13 cellular contexts compared by ENCODE assay signal in genomic region chr11:89405629-89406028, GRCh38.
DNase-seq lines count a peak whose midpoint lies in the region; ATAC-seq, FAIRE-seq and TF ChIP-seq lines count a peak whose summit lies in the region.
"Had no signal": no experiment of that assay in that cellular context is flagged by ENCODE, and none has a peak within 500 bp of the region (broad histone marks: within the 10 kb centered on the region; RNA-seq: fewer than 3 reads in every experiment).

No MANE protein-coding gene starts in this region.

- CTCF ChIA-PET in endothelial cell of umbilical vein (lab: Charles Lee), result interaction anchor here (0.7 to 1.9 kb wide), 6 partner anchors 8 to 220 kb away, joined by 3 to 6 read pairs (median 4); no protein-coding TSS in a partner anchor
- CTCF ChIA-PET in activated naive CD4-positive, alpha-beta T cell treated with anti-CD3 and anti-CD28 coated beads, Interleukin-2, amount 10 ng/mL, durations not matched to agents 7 days and 5 days (lab: Charles Lee), result no interaction called here

- no peaks in the 10 kb centered on the region for H4K20me1 ChIP-seq in endothelial cell of umbilical vein (replicated peaks; ENCODE audit: control insufficient read depth, extremely low read depth, insufficient read depth, low read length)

- no peak overlapping the region for H3K4me2 ChIP-seq in endothelial cell of umbilical vein (ENCODE audit: insufficient read depth, low read length)

- no peaks in the 10 kb centered on the region for H3K27me3 Mint-ChIP-seq in activated naive CD4-positive, alpha-beta T cell treated with anti-CD3 and anti-CD28 coated beads, Interleukin-2, amount 10 ng/mL, durations not matched to agents 7 days and 5 days

- no peak overlapping the region for H3K27ac Mint-ChIP-seq in activated naive CD4-positive, alpha-beta T cell treated with anti-CD3 and anti-CD28 coated beads, Interleukin-2, amount 10 ng/mL, durations not matched to agents 7 days and 5 days

- no peaks in the 10 kb centered on the region for H3K9me3 Mint-ChIP-seq in activated naive CD4-positive, alpha-beta T cell treated with anti-CD3 and anti-CD28 coated beads, Interleukin-2, amount 10 ng/mL, durations not matched to agents 7 days and 5 days

- no peaks in the 10 kb centered on the region for H3K36me3 ChIP-seq in endothelial cell of umbilical vein (ENCODE audit: control insufficient read depth in 2 of 2, extremely low read depth in 1 of 2, insufficient read depth in 2 of 2, low read length in 2 of 2)
- H3K36me3 ChIP-seq in prostate gland, result no peaks in the 10 kb centered on the region
- H3K36me3 ChIP-seq: Peyer's patch had no signal

- FAIRE-seq in endothelial cell of umbilical vein (lab: Jason Lieb, UNC), result no peak
- FAIRE-seq: A204.1 had no signal

- H3K27ac ChIP-seq in endothelial cell of umbilical vein (ENCODE audit: insufficient read depth, low read depth, low read length) (no peak overlapping the region), prostate gland (no peak overlapping the region)
- H3K27ac ChIP-seq: Peyer's patch had no signal

- BruUV-seq in endothelial cell of umbilical vein (replicated peaks; lab: Mats Ljungman, UMichigan), result no TSS peak

- no peak overlapping the region for H2AFZ ChIP-seq in endothelial cell of umbilical vein (ENCODE audit: low read depth, low read length)

- no peaks in the 10 kb centered on the region for H3K27me3 ChIP-seq in endothelial cell of umbilical vein (ENCODE audit: control insufficient read depth in 2 of 2, insufficient read depth in 2 of 2, low read length in 2 of 2)
- no peaks in the 10 kb centered on the region for H3K27me3 ChIP-seq in prostate gland (replicated peaks; ENCODE audit: insufficient read depth)
- H3K27me3 ChIP-seq: Peyer's patch had no signal

- intact Hi-C loops in endothelial cell of umbilical vein (cut with micrococcal nuclease), result loop anchor here (1.0 to 10.0 kb wide), 2 partner anchors 72 to 311 kb away; no protein-coding TSS in a partner anchor
- intact Hi-C loops in prostate gland (cut with DNase I), result no loop called here

- dilution Hi-C loops in endothelial cell of umbilical vein (cut with MboI; ENCODE audit: extremely low pct_ligation_motif_present, low sequenced_read_pairs), result no loop called here

- DNase-seq in NCI-H510A treated with DMSO at 0.1 percent for 48 hours (lab: John Stamatoyannopoulos, UW) (peak; percentile 4), NCI-H510A (lab: John Stamatoyannopoulos, UW) (no peak), NCI-H82 (lab: John Stamatoyannopoulos, UW) (peak; percentile 40), endothelial cell of umbilical vein (ENCODE audit: low read depth, low spot score) (peak; percentile 59), renal cortical epithelial cell (ENCODE audit: low read depth) (peak; percentile 44), prostate gland (ENCODE audit: low spot score) (no peak)
- DNase-seq in activated naive CD4-positive, alpha-beta T cell treated with anti-CD3 and anti-CD28 coated beads, Interleukin-2, amount 10 ng/mL, durations not matched to agents 7 days and 5 days, result no peak
- DNase-seq: activated CD4-positive, alpha-beta T cell treated with anti-CD3 and anti-CD28 coated beads, Interleukin-2, amount 50 U/mL, for 4 hours; amygdala; foreskin melanocyte; Peyer's patch had no signal

- H3K9me3 ChIP-seq in endothelial cell of umbilical vein (replicated peaks; ENCODE audit: control insufficient read depth, insufficient read depth, low read length), result no peaks in the 10 kb centered on the region
- H3K9me3 ChIP-seq in prostate gland, result no peaks in the 10 kb centered on the region
- H3K9me3 ChIP-seq: Peyer's patch had no signal

- POLR2A ChIA-PET in endothelial cell of umbilical vein (lab: Charles Lee), result interaction anchor here (0.7 kb wide), 1 partner anchor 86 kb away, joined by 3 read pairs; the partner anchor contains the start of gene NOX4

- WGBS in prostate gland, result 79% methylated on average over 1 of the region's 1 CpG

- no peaks in the 10 kb centered on the region for H3K79me2 ChIP-seq in endothelial cell of umbilical vein (ENCODE audit: control insufficient read depth, insufficient read depth, low read length)

- no peak overlapping the region for H3K4me3 ChIP-seq in endothelial cell of umbilical vein (replicated peaks in 1 of 3; ENCODE audit: insufficient read depth in 1 of 3, low read depth in 1 of 3, low read length in 3 of 3)
- no peak overlapping the region for H3K4me3 ChIP-seq in prostate gland
- H3K4me3 ChIP-seq: Peyer's patch had no signal

- no peak for TF ChIP-seq POLR2A in endothelial cell of umbilical vein (IDR thresholded peaks at IDR 0.05; ENCODE audit: low read depth, low read length)
- TF ChIP-seq POLR2A in prostate gland (IDR thresholded peaks at IDR 0.05), result no peak

- H3K9ac ChIP-seq in endothelial cell of umbilical vein (replicated peaks; ENCODE audit: extremely low read depth, insufficient read depth, low read length), result no peak overlapping the region

- ATAC-seq in GM21717 (IDR thresholded peaks at IDR 0.05; ENCODE audit: unreplicated experiment), result no peak

- H3K9me1 ChIP-seq in endothelial cell of umbilical vein (replicated peaks; ENCODE audit: control insufficient read depth, extremely low read depth, insufficient read depth, low read length), result no peaks in the 10 kb centered on the region

- H3K4me1 ChIP-seq in endothelial cell of umbilical vein (ENCODE audit: control insufficient read depth, extremely low read depth, insufficient read depth, low read length) (no peaks in the 10 kb centered on the region), prostate gland (replicated peaks) (no peaks in the 10 kb centered on the region)
- H3K4me1 ChIP-seq: Peyer's patch had no signal

- no peaks in the 10 kb centered on the region for H3K36me3 Mint-ChIP-seq in activated naive CD4-positive, alpha-beta T cell treated with anti-CD3 and anti-CD28 coated beads, Interleukin-2, amount 10 ng/mL, durations not matched to agents 7 days and 5 days

- H3K4me1 Mint-ChIP-seq in activated naive CD4-positive, alpha-beta T cell treated with anti-CD3 and anti-CD28 coated beads, Interleukin-2, amount 10 ng/mL, durations not matched to agents 7 days and 5 days, result no peaks in the 10 kb centered on the region

- TF ChIP-seq CTCF in endothelial cell of umbilical vein (IDR thresholded peaks at IDR 0.05; ENCODE audit: extremely low read depth in 1 of 2, insufficient read depth in 1 of 2, low read depth in 1 of 2, low read length in 2 of 2) (peak in 1 of 2 donors; percentile 3), prostate gland (IDR thresholded peaks at IDR 0.05) (no peak)

- no peak overlapping the region for H3K4me3 Mint-ChIP-seq in activated naive CD4-positive, alpha-beta T cell treated with anti-CD3 and anti-CD28 coated beads, Interleukin-2, amount 10 ng/mL, durations not matched to agents 7 days and 5 days

TF ChIP-seq in endothelial cell of umbilical vein, 7 proteins besides CTCF, POLR2A, EP300 and RAD21:
- TF ChIP-seq FOS (IDR thresholded peaks at IDR 0.05; ENCODE audit: borderline replicate concordance, insufficient read depth, low read length), result no peak
- TF ChIP-seq JUN (IDR thresholded peaks at IDR 0.05; ENCODE audit: borderline replicate concordance, insufficient read depth, insufficient read length, low read depth), result no peak
- no peak for TF ChIP-seq MYC (IDR thresholded peaks at IDR 0.05; ENCODE audit: low read depth, low read length)
- TF ChIP-seq POLR2AphosphoS5 (IDR thresholded peaks at IDR 0.05; ENCODE audit: insufficient read depth, low read depth, low read length), result no peak
- no peak for TF ChIP-seq EZH2 (IDR thresholded peaks at IDR 0.05; ENCODE audit: borderline replicate concordance, low read depth, low read length, severe bottlenecking)
- TF ChIP-seq GATA2 (IDR thresholded peaks at IDR 0.05; ENCODE audit: insufficient read depth, insufficient read length, low read depth, low read length), result no peak
- TF ChIP-seq MAX (IDR thresholded peaks at IDR 0.05; ENCODE audit: insufficient read depth, insufficient read length), result no peak

Comparison
In these comparisons a context has a peak if more than half of its experiments do, and no peak if none do; other contexts are left out.
1. DNase-seq: peak in NCI-H510A treated with DMSO at 0.1 percent for 48 hours (single experiment), NCI-H82 (single experiment), endothelial cell of umbilical vein (single experiment) and renal cortical epithelial cell (single experiment); none in NCI-H510A (single experiment), prostate gland (single experiment) and activated naive CD4-positive, alpha-beta T cell treated with anti-CD3 and anti-CD28 coated beads, Interleukin-2, amount 10 ng/mL, durations not matched to agents 7 days and 5 days (single experiment).